ENCODE assay signal across 15 cellular contexts in the genomic region with DNA sequence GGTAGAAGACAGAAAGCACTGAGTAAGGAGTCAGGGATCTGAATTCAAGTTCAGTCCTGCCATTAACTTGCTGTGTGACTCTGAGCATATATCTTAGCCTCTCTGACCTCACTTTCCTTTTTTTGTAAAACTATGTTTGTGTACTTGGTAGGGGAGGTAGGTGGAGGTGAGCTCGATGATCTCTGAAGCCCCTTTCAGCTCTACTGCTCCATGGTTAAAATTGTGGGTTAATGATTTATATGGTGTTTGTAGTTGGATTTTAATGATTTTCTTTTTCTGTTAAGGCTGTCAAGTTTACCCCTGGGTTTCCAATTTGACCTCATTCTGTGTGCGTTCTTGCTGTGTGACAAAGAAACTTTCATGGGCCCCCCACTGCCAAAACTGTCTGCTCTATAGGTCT.
A peak's percentile ranks its signal among the peaks of the same experiment; 100 is the strongest.
DNase-seq lines count a peak whose midpoint lies in the region; ATAC-seq and TF ChIP-seq lines count a peak whose summit lies in the region.
"Had no signal": no experiment of that assay in that cellular context is flagged by ENCODE, and none has a peak within 500 bp of the region (broad histone marks: within the 10 kb centered on the region; RNA-seq: fewer than 3 reads in every experiment).

No MANE protein-coding gene starts in this region.

- no peak overlapping the region for H2BK5ac ChIP-seq in mesenchymal stem cell (ENCODE audit: low read depth, low read length, poor library complexity, severe bottlenecking)

- H4K8ac ChIP-seq in mesenchymal stem cell (ENCODE audit: low read length): no peak overlapping the region

- no peak overlapping the region for H3K4me3 Mint-ChIP-seq in activated naive CD4-positive, alpha-beta T cell treated with anti-CD3 and anti-CD28 coated beads for 36 hours
- no peak overlapping the region for H3K4me3 Mint-ChIP-seq in immature natural killer cell
- H3K4me3 Mint-ChIP-seq: B cell; CD8-positive, alpha-beta T cell; H9 had no signal

- no peak overlapping the region for H2BK12ac ChIP-seq in mesenchymal stem cell (ENCODE audit: low read length in 2 of 2)

- intact Hi-C loops in activated naive CD4-positive, alpha-beta T cell treated with anti-CD3 and anti-CD28 coated beads for 36 hours (cut with micrococcal nuclease): no loop called here

- H3K27ac Mint-ChIP-seq in activated naive CD4-positive, alpha-beta T cell treated with anti-CD3 and anti-CD28 coated beads for 36 hours: no peak overlapping the region
- H3K27ac Mint-ChIP-seq in immature natural killer cell: no peak overlapping the region
- H3K27ac Mint-ChIP-seq: B cell; CD8-positive, alpha-beta T cell had no signal

- H3K9me3 ChIP-seq in HEK293 (ENCODE audit: control insufficient read depth, insufficient read depth, low read depth, low read length) (no peaks in the 10 kb centered on the region), mesenchymal stem cell (ENCODE audit: control insufficient read depth, low read length) (no peaks in the 10 kb centered on the region)

- H3K27me3 ChIP-seq in mesenchymal stem cell (ENCODE audit: control insufficient read depth in 1 of 2, insufficient read depth in 1 of 2, low read length in 2 of 2): no peaks in the 10 kb centered on the region
- H3K27me3 ChIP-seq: BLaER1 treated with 17β-estradiol and CSF1 and Interleukin-3, amounts not matched to agents 10 nM and 100 nM had no signal

- no peak overlapping the region for H2AK5ac ChIP-seq in mesenchymal stem cell (ENCODE audit: low read length, severe bottlenecking)

- no peaks in the 10 kb centered on the region for H3K79me1 ChIP-seq in mesenchymal stem cell (replicated peaks; ENCODE audit: low read length, poor library complexity, severe bottlenecking)

- CTCF ChIA-PET in HEK293 (lab: Yijun Ruan, JAX): interaction anchor here (1.0 kb wide), 1 partner anchor 70 kb away, joined by 3 read pairs; no protein-coding TSS in a partner anchor
- CTCF ChIA-PET in activated naive CD4-positive, alpha-beta T cell treated with anti-CD3 and anti-CD28 coated beads for 36 hours (lab: Charles Lee): interaction anchor here (1.5 kb wide), 1 partner anchor 28 kb away, joined by 3 read pairs; no protein-coding TSS in a partner anchor

- no peak overlapping the region for H3K4ac ChIP-seq in mesenchymal stem cell (ENCODE audit: low read depth in 1 of 2, low read length in 2 of 2)

- H3K9me3 Mint-ChIP-seq in activated naive CD4-positive, alpha-beta T cell treated with anti-CD3 and anti-CD28 coated beads for 36 hours: no peaks in the 10 kb centered on the region
- H3K9me3 Mint-ChIP-seq in immature natural killer cell: peaks cover 0 to 2% (median 0%) of the 10 kb centered on the region in 6 donors
- H3K9me3 Mint-ChIP-seq: CD8-positive, alpha-beta T cell; H9 had no signal

- no peaks in the 10 kb centered on the region for H3K4me1 ChIP-seq in HEK293 (ENCODE audit: control insufficient read depth, insufficient read depth, low read length)
- H3K4me1 ChIP-seq in mesenchymal stem cell (ENCODE audit: control insufficient read depth, insufficient read depth, low read depth, low read length): peaks cover 13% of the 10 kb centered on the region
- H3K4me1 ChIP-seq: BLaER1 treated with 17β-estradiol and CSF1 and Interleukin-3, amounts not matched to agents 10 nM and 100 nM had no signal

- H3K27ac ChIP-seq in HEK293 (ENCODE audit: extremely low read depth, low read depth, low read length): no peak overlapping the region
- H3K27ac ChIP-seq in VCaP: peak overlapping the region; percentile 95
- H3K27ac ChIP-seq in mesenchymal stem cell (ENCODE audit: low read length, poor library complexity, severe bottlenecking): peak overlapping the region; percentile 30
- H3K27ac ChIP-seq: BLaER1 treated with 17β-estradiol and CSF1 and Interleukin-3, amounts not matched to agents 10 nM and 100 nM; KMS-11 had no signal

- TF ChIP-seq CTCF in HEK293 (tag by site-specific recombination; IDR thresholded peaks at IDR 0.05) (no peak), VCaP (conservative IDR thresholded peaks at IDR 0.05) (no peak)

- no peak overlapping the region for H3K9ac ChIP-seq in mesenchymal stem cell (ENCODE audit: low read length)
- H3K9ac ChIP-seq: BLaER1 treated with 17β-estradiol and CSF1 and Interleukin-3, amounts not matched to agents 10 nM and 100 nM; KMS-11 had no signal

- WGBS in mesenchymal stem cell: 91% methylated on average over 2 of the region's 2 CpGs

- H3K4me3 ChIP-seq in HEK293 (ENCODE audit: low read depth, low read length) (no peak overlapping the region), mesenchymal stem cell (ENCODE audit: insufficient read depth in 1 of 2, low read depth in 1 of 2, low read length in 2 of 2) (no peak overlapping the region)
- H3K4me3 ChIP-seq: BLaER1 treated with 17β-estradiol and CSF1 and Interleukin-3, amounts not matched to agents 10 nM and 100 nM had no signal

- H2BK120ac ChIP-seq in mesenchymal stem cell (ENCODE audit: low read depth, low read length): no peak overlapping the region

- H3K14ac ChIP-seq in mesenchymal stem cell (ENCODE audit: low read length in 2 of 2): no peak overlapping the region

- H3K4me1 Mint-ChIP-seq in activated naive CD4-positive, alpha-beta T cell treated with anti-CD3 and anti-CD28 coated beads for 36 hours (ENCODE audit: low read depth): no peaks in the 10 kb centered on the region
- H3K4me1 Mint-ChIP-seq in immature natural killer cell: no peaks in the 10 kb centered on the region
- H3K4me1 Mint-ChIP-seq: B cell had no signal

- POLR2A ChIA-PET in HEK293 (lab: Yijun Ruan, JAX): no interaction called here

- no peak overlapping the region for H4K91ac ChIP-seq in mesenchymal stem cell (ENCODE audit: low read length)

- no peak overlapping the region for H2AFZ ChIP-seq in mesenchymal stem cell (ENCODE audit: low read depth, low read length)

- H3K36me3 ChIP-seq in HEK293 (ENCODE audit: control insufficient read depth in 2 of 2, insufficient read depth in 1 of 2, low read length in 2 of 2): peaks cover 0 to 63% of the 10 kb centered on the region in 2 experiments; a peak in 1 of 3 replicates
- no peaks in the 10 kb centered on the region for H3K36me3 ChIP-seq in mesenchymal stem cell (ENCODE audit: control insufficient read depth in 1 of 2, insufficient read depth in 2 of 2, low read depth in 1 of 2, low read length in 2 of 2)
- H3K36me3 ChIP-seq: BLaER1 treated with 17β-estradiol and CSF1 and Interleukin-3, amounts not matched to agents 10 nM and 100 nM had no signal

- no peaks in the 10 kb centered on the region for H3K36me3 Mint-ChIP-seq in activated naive CD4-positive, alpha-beta T cell treated with anti-CD3 and anti-CD28 coated beads for 36 hours (ENCODE audit: low read depth)
- H3K36me3 Mint-ChIP-seq in immature natural killer cell: peaks cover 0 to 4% (median 3%) of the 10 kb centered on the region in 3 donors
- H3K36me3 Mint-ChIP-seq: CD8-positive, alpha-beta T cell had no signal

- H3K23ac ChIP-seq in mesenchymal stem cell (ENCODE audit: low read length in 2 of 2): no peak overlapping the region

- ATAC-seq in left lobe of liver (peak; percentile 70), HG03095 (IDR thresholded peaks at IDR 0.05; ENCODE audit: unreplicated experiment) (no peak), HG03521 (IDR thresholded peaks at IDR 0.05; ENCODE audit: unreplicated experiment) (no peak)
- ATAC-seq: CD8-positive, alpha-beta T cell had no signal

- no peaks in the 10 kb centered on the region for H3K27me3 Mint-ChIP-seq in activated naive CD4-positive, alpha-beta T cell treated with anti-CD3 and anti-CD28 coated beads for 36 hours (ENCODE audit: low read depth)
- no peaks in the 10 kb centered on the region for H3K27me3 Mint-ChIP-seq in immature natural killer cell (ENCODE audit: low read depth in 3 of 3)
- H3K27me3 Mint-ChIP-seq: B cell had no signal

- no peak overlapping the region for H3K4me2 ChIP-seq in mesenchymal stem cell (ENCODE audit: low read length, poor library complexity, severe bottlenecking)
- H3K4me2 ChIP-seq: BLaER1 treated with 17β-estradiol and CSF1 and Interleukin-3, amounts not matched to agents 10 nM and 100 nM; KMS-11 had no signal

- no peak overlapping the region for H3K18ac ChIP-seq in mesenchymal stem cell (ENCODE audit: low read depth in 1 of 2, low read length in 2 of 2)

- H2BK15ac ChIP-seq in mesenchymal stem cell (ENCODE audit: low read depth, poor library complexity, severe bottlenecking): no peak overlapping the region

- DNase-seq in left lobe of liver (ENCODE audit: low spot score) (no peak), mesenchymal stem cell (no peak), immature natural killer cell (no peak)
- DNase-seq in activated naive CD4-positive, alpha-beta T cell treated with anti-CD3 and anti-CD28 coated beads for 36 hours: no peak
- DNase-seq: Calu3; CD8-positive, alpha-beta T cell; GOT3; H9 had no signal

TF ChIP-seq in HEK293, 187 proteins besides CTCF, POLR2A, EP300 and RAD21:
- no peak for TF ChIP-seq ZNF174 (tag by site-specific recombination; IDR thresholded peaks at IDR 0.05)
- TF ChIP-seq ZNF768 (tag by site-specific recombination; IDR thresholded peaks at IDR 0.05): 0 out of 2 replicates have a peak, but pooled peaks have one; percentile 49
TF ChIP-seq in HEK293: peak in this region for 1.
